ENCODE assay signal across 8 cellular contexts in the genomic region with DNA sequence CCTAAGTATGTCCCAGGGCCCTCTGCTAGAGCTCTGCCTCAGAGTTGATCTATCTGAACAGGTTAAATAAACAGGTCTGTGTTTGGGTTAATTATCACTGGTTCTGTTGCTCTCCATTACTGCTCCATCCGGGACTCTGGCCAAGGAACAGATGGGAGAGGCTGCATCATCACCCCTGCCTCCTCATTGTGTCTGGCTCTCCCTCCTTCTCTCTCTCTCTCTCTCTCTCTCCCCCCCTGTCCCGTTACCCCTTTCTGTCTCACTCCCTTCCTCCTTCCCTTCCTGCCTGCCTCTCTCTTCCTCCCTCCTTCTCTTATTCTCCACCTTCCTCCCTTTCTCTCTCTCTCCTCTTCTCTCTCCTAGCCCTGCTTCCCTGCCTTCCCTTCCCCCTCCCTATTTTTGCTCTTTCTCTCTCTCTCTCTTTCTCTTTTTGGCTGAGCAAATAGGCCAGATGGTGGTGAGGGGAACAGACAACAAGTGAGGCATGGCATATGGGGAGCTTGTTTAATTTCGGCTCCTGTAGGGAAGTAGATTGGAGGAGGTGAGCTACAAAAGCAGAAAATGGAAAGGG.
DNase-seq lines count a peak whose midpoint lies in the region; ATAC-seq and TF ChIP-seq lines count a peak whose summit lies in the region.

No MANE protein-coding gene starts in this region.

- peaks cover 0 to 7% of the 10 kb centered on the region in 2 donors for H3K4me1 ChIP-seq in mucosa of rectum (ENCODE audit: control insufficient read depth in 2 of 2, insufficient read depth in 2 of 2, low read length in 2 of 2)
- peaks cover 0 to 37% (median 19%) of the 10 kb centered on the region in 6 donors for H3K4me1 ChIP-seq in spleen

- H3K9me3 Mint-ChIP-seq in activated T-cell treated with anti-CD3 and anti-CD28 coated beads, Interleukin-2, amount 50 U/mL, for 24 hours: no peaks in the 10 kb centered on the region
- no peaks in the 10 kb centered on the region for H3K9me3 Mint-ChIP-seq in activated CD8-positive, alpha-beta T cell treated with anti-CD3 and anti-CD28 coated beads, Interleukin-2, amount 10 ng/mL, durations not matched to agents 7 days and 5 days (ENCODE audit: insufficient read depth)
- no peaks in the 10 kb centered on the region for H3K9me3 Mint-ChIP-seq in activated naive CD4-positive, alpha-beta T cell treated with anti-CD3 and anti-CD28 coated beads for 36 hours

- H3K27me3 Mint-ChIP-seq in activated T-cell treated with anti-CD3 and anti-CD28 coated beads, Interleukin-2, amount 50 U/mL, for 24 hours: peaks cover 30% of the 10 kb centered on the region
- peaks cover 42% of the 10 kb centered on the region for H3K27me3 Mint-ChIP-seq in activated CD8-positive, alpha-beta T cell treated with anti-CD3 and anti-CD28 coated beads, Interleukin-2, amount 10 ng/mL, durations not matched to agents 7 days and 5 days (ENCODE audit: low read depth)
- peaks cover 14% of the 10 kb centered on the region for H3K27me3 Mint-ChIP-seq in activated naive CD4-positive, alpha-beta T cell treated with anti-CD3 and anti-CD28 coated beads for 36 hours (ENCODE audit: low read depth)

- intact Hi-C loops in spleen (cut with DNase I; ENCODE audit: low total_unique reads): no loop called here
- intact Hi-C loops in activated naive CD4-positive, alpha-beta T cell treated with anti-CD3 and anti-CD28 coated beads for 36 hours (cut with micrococcal nuclease): no loop called here

- POLR2A ChIA-PET in activated CD8-positive, alpha-beta T cell treated with anti-CD3 and anti-CD28 coated beads, Interleukin-2, amount 10 ng/mL, durations not matched to agents 7 days and 5 days (lab: Charles Lee): no interaction called here

- DNase-seq in AG09319 (ENCODE audit: extremely low read depth, low read depth) (peak; percentile 70), NCI-H2029 (lab: John Stamatoyannopoulos, UW) (peak; percentile 73), cerebellar cortex (ENCODE audit: low spot score) (peak; percentile 97), spleen (no peak)
- DNase-seq in activated T-cell treated with anti-CD3 and anti-CD28 coated beads, Interleukin-2, amount 50 U/mL, for 24 hours: no peak
- DNase-seq in activated CD8-positive, alpha-beta T cell treated with anti-CD3 and anti-CD28 coated beads, Interleukin-2, amount 10 ng/mL, durations not matched to agents 7 days and 5 days: no peak
- no peak for DNase-seq in activated naive CD4-positive, alpha-beta T cell treated with anti-CD3 and anti-CD28 coated beads for 36 hours

- H3K27ac ChIP-seq in mucosa of rectum (ENCODE audit: low read depth in 2 of 2, low read length in 2 of 2) (peak overlapping the region; percentile 28 to 42), spleen (peak overlapping the region in 3 of 8 donors; percentile 4 to 8 (median 5))

- no peaks in the 10 kb centered on the region for H3K4me1 Mint-ChIP-seq in activated T-cell treated with anti-CD3 and anti-CD28 coated beads, Interleukin-2, amount 50 U/mL, for 24 hours (ENCODE audit: low read depth)
- no peaks in the 10 kb centered on the region for H3K4me1 Mint-ChIP-seq in activated CD8-positive, alpha-beta T cell treated with anti-CD3 and anti-CD28 coated beads, Interleukin-2, amount 10 ng/mL, durations not matched to agents 7 days and 5 days (ENCODE audit: low read depth)
- no peaks in the 10 kb centered on the region for H3K4me1 Mint-ChIP-seq in activated naive CD4-positive, alpha-beta T cell treated with anti-CD3 and anti-CD28 coated beads for 36 hours (ENCODE audit: low read depth)

- H3K9me3 ChIP-seq in mucosa of rectum (ENCODE audit: control insufficient read depth in 2 of 2, low read length in 2 of 2) (no peaks in the 10 kb centered on the region), spleen (no peaks in the 10 kb centered on the region)

- H3K4me3 ChIP-seq in mucosa of rectum (ENCODE audit: low read length in 2 of 2) (no peak overlapping the region), spleen (no peak overlapping the region)

- H3K27me3 ChIP-seq in mucosa of rectum (ENCODE audit: control insufficient read depth in 2 of 2, insufficient read depth in 2 of 2, low read length in 2 of 2) (no peaks in the 10 kb centered on the region), spleen (replicated peaks in 1 of 7) (no peaks in the 10 kb centered on the region)

- H3K4me3 Mint-ChIP-seq in activated T-cell treated with anti-CD3 and anti-CD28 coated beads, Interleukin-2, amount 50 U/mL, for 24 hours: no peak overlapping the region
- H3K4me3 Mint-ChIP-seq in activated CD8-positive, alpha-beta T cell treated with anti-CD3 and anti-CD28 coated beads, Interleukin-2, amount 10 ng/mL, durations not matched to agents 7 days and 5 days: no peak overlapping the region
- no peak overlapping the region for H3K4me3 Mint-ChIP-seq in activated naive CD4-positive, alpha-beta T cell treated with anti-CD3 and anti-CD28 coated beads for 36 hours

- TF ChIP-seq CTCF in AG09319 (IDR thresholded peaks at IDR 0.05; ENCODE audit: low read depth, low read length): no peak
- TF ChIP-seq CTCF in spleen (IDR thresholded peaks at IDR 0.05 in 8 of 11, conservative IDR thresholded peaks at IDR 0.05 in 3 of 11): no peak

- peak overlapping the region in 1 of 2 donors; percentile 17 for H3K9ac ChIP-seq in mucosa of rectum (ENCODE audit: low read depth in 1 of 2, low read length in 2 of 2)

- no peak overlapping the region for H3K27ac Mint-ChIP-seq in activated T-cell treated with anti-CD3 and anti-CD28 coated beads, Interleukin-2, amount 50 U/mL, for 24 hours
- H3K27ac Mint-ChIP-seq in activated CD8-positive, alpha-beta T cell treated with anti-CD3 and anti-CD28 coated beads, Interleukin-2, amount 10 ng/mL, durations not matched to agents 7 days and 5 days: no peak overlapping the region
- no peak overlapping the region for H3K27ac Mint-ChIP-seq in activated naive CD4-positive, alpha-beta T cell treated with anti-CD3 and anti-CD28 coated beads for 36 hours

- CTCF ChIA-PET in activated CD8-positive, alpha-beta T cell treated with anti-CD3 and anti-CD28 coated beads, Interleukin-2, amount 10 ng/mL, durations not matched to agents 7 days and 5 days (lab: Charles Lee): no interaction called here
- CTCF ChIA-PET in activated naive CD4-positive, alpha-beta T cell treated with anti-CD3 and anti-CD28 coated beads for 36 hours (lab: Charles Lee): interaction anchor here (0.6 kb wide), 2 partner anchors 102 to 109 kb away, joined by 3 read pairs; no protein-coding TSS in a partner anchor

- no peaks in the 10 kb centered on the region for H3K36me3 Mint-ChIP-seq in activated T-cell treated with anti-CD3 and anti-CD28 coated beads, Interleukin-2, amount 50 U/mL, for 24 hours (ENCODE audit: low read depth)
- H3K36me3 Mint-ChIP-seq in activated CD8-positive, alpha-beta T cell treated with anti-CD3 and anti-CD28 coated beads, Interleukin-2, amount 10 ng/mL, durations not matched to agents 7 days and 5 days (ENCODE audit: low read depth): no peaks in the 10 kb centered on the region
- H3K36me3 Mint-ChIP-seq in activated naive CD4-positive, alpha-beta T cell treated with anti-CD3 and anti-CD28 coated beads for 36 hours (ENCODE audit: low read depth): no peaks in the 10 kb centered on the region

- no peak for ATAC-seq in activated CD8-positive, alpha-beta T cell treated with anti-CD3 and anti-CD28 coated beads, Interleukin-2, amount 10 ng/mL, durations not matched to agents 7 days and 5 days

- 55 to 68% (median 60%) methylated on average over 3 of the region's 3 CpGs for WGBS in spleen, 5 donors

- no peak for TF ChIP-seq POLR2A in spleen (IDR thresholded peaks at IDR 0.05)

- no peaks in the 10 kb centered on the region for H3K36me3 ChIP-seq in mucosa of rectum (ENCODE audit: control insufficient read depth in 2 of 2, insufficient read depth in 2 of 2, low read length in 2 of 2)
- H3K36me3 ChIP-seq in spleen: peaks cover 0 to 13% (median 0%) of the 10 kb centered on the region in 6 donors

Comparison
In these comparisons a context has a peak if more than half of its experiments do, and no peak if none do; other contexts are left out.
1. DNase-seq: peak in AG09319 (single experiment), NCI-H2029 (single experiment) and cerebellar cortex (single experiment); none in spleen (single experiment), activated T-cell treated with anti-CD3 and anti-CD28 coated beads, Interleukin-2, amount 50 U/mL, for 24 hours (single experiment), activated CD8-positive, alpha-beta T cell treated with anti-CD3 and anti-CD28 coated beads, Interleukin-2, amount 10 ng/mL, durations not matched to agents 7 days and 5 days (single experiment) and activated naive CD4-positive, alpha-beta T cell treated with anti-CD3 and anti-CD28 coated beads for 36 hours (single experiment).